ENCODE assay signal across 8 cellular contexts in the genomic region with DNA sequence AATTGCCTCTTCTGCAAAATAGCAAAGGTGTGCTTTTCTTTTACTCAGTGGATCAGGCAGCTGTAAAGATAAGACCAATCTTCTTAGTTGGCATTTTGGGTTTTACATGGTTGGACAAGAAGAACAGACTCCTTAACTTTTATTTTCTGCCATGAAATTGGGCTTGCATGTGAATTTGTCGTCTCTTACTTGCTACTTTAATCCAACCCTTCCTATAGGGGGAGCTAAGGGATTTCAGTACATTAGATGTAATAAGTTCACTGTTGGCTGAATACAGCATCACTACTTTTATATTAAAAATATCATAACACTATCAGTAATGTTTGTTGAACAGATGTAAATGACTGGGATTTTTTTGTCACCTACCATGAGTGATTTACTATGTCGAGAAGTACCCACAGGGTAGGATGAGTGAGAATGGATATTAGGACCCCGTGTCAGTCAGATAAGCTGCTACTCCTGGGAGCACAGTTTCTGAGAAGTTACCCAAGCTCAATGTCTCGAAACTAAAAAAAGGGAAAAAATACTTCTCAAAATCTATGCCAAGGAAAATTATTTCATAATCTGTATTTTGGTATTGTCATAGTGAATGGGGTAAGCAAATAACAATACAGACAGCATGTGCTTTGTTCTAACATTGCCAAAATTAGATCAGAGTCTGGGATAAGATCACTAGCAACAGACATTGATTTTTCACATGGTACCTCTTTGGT.
DNase-seq lines count a peak whose midpoint lies in the region; ATAC-seq, FAIRE-seq and TF ChIP-seq lines count a peak whose summit lies in the region.

No MANE protein-coding gene starts in this region.

- CTCF ChIA-PET in WTC11 (lab: Charles Lee), result interaction anchor here (0.6 to 1.7 kb wide), 12 partner anchors 10 to 607 kb away, joined by 3 to 8 read pairs (median 4); a partner anchor contains a TSS

- H3K9me3 Mint-ChIP-seq in WTC11 (peaks cover 6% of the 10 kb centered on the region), immature natural killer cell (no peaks in the 10 kb centered on the region), glutamatergic neuron (ENCODE audit: unreplicated experiment) (no peaks in the 10 kb centered on the region)

- H3K27ac Mint-ChIP-seq in WTC11, result no peak overlapping the region
- H3K27ac Mint-ChIP-seq in immature natural killer cell, result no peak overlapping the region
- H3K27ac Mint-ChIP-seq in glutamatergic neuron (ENCODE audit: unreplicated experiment), result no peak overlapping the region

- POLR2A ChIA-PET in WTC11 (lab: Charles Lee), result no interaction called here

- DNase-seq in AML-193 (lab: John Stamatoyannopoulos, UW), result peak; percentile 46 to 48
- no peak for DNase-seq in H54 (ENCODE audit: insufficient read length, low spot score)
- DNase-seq in WTC11 (ENCODE audit: low spot score), result no peak
- peak in 2 of 3 donors; percentile 26 to 27 for DNase-seq in immature natural killer cell
- no peak for DNase-seq in activated CD4-positive, alpha-beta T cell treated with anti-CD3 and anti-CD28 coated beads for 48 hours
- no peak for DNase-seq in amygdala (lab: John Stamatoyannopoulos, UW)
- DNase-seq in nucleus accumbens (lab: John Stamatoyannopoulos, UW), result no peak
- DNase-seq in glutamatergic neuron, result no peak

- peak; percentile 50 for ATAC-seq in WTC11

- H3K36me3 Mint-ChIP-seq in WTC11, result no peaks in the 10 kb centered on the region
- H3K36me3 Mint-ChIP-seq in immature natural killer cell, result no peaks in the 10 kb centered on the region
- no peaks in the 10 kb centered on the region for H3K36me3 Mint-ChIP-seq in glutamatergic neuron (ENCODE audit: unreplicated experiment)

- H3K27me3 Mint-ChIP-seq in WTC11 (ENCODE audit: low read depth) (no peaks in the 10 kb centered on the region), immature natural killer cell (ENCODE audit: low read depth in 3 of 3) (peaks cover 0 to 3% (median 0%) of the 10 kb centered on the region in 3 donors), glutamatergic neuron (ENCODE audit: unreplicated experiment) (no peaks in the 10 kb centered on the region)

- TF ChIP-seq CTCF in WTC11 (IDR thresholded peaks at IDR 0.05) (no peak), glutamatergic neuron (IDR thresholded peaks at IDR 0.05; ENCODE audit: partially characterized antibody, unreplicated experiment) (no peak)

- no peak for TF ChIP-seq POLR2A in H54 (IDR thresholded peaks at IDR 0.05; ENCODE audit: low read depth, low read length)

- H3K4me3 Mint-ChIP-seq in WTC11, result no peak overlapping the region
- H3K4me3 Mint-ChIP-seq in immature natural killer cell, result no peak overlapping the region
- no peak overlapping the region for H3K4me3 Mint-ChIP-seq in glutamatergic neuron (ENCODE audit: unreplicated experiment)

- peak; percentile 27 for FAIRE-seq in H54 (lab: Jason Lieb, UNC)

- H3K4me1 Mint-ChIP-seq in WTC11 (no peaks in the 10 kb centered on the region), immature natural killer cell (peaks cover 13 to 33% of the 10 kb centered on the region in 2 donors), glutamatergic neuron (ENCODE audit: low read depth, unreplicated experiment) (no peaks in the 10 kb centered on the region)

TF ChIP-seq in WTC11, 78 proteins besides CTCF, POLR2A, EP300 and RAD21:
- TF ChIP-seq, protein P1, sequence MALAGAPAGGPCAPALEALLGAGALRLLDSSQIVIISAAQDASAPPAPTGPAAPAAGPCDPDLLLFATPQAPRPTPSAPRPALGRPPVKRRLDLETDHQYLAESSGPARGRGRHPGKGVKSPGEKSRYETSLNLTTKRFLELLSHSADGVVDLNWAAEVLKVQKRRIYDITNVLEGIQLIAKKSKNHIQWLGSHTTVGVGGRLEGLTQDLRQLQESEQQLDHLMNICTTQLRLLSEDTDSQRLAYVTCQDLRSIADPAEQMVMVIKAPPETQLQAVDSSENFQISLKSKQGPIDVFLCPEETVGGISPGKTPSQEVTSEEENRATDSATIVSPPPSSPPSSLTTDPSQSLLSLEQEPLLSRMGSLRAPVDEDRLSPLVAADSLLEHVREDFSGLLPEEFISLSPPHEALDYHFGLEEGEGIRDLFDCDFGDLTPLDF (CRISPR knock-in tag; IDR thresholded peaks at IDR 0.05), result no peak
- TF ChIP-seq, protein P2, sequence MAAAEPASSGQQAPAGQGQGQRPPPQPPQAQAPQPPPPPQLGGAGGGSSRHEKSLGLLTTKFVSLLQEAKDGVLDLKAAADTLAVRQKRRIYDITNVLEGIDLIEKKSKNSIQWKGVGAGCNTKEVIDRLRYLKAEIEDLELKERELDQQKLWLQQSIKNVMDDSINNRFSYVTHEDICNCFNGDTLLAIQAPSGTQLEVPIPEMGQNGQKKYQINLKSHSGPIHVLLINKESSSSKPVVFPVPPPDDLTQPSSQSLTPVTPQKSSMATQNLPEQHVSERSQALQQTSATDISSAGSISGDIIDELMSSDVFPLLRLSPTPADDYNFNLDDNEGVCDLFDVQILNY (CRISPR knock-in tag; IDR thresholded peaks at IDR 0.05), result no peak
- TF ChIP-seq, protein P3, sequence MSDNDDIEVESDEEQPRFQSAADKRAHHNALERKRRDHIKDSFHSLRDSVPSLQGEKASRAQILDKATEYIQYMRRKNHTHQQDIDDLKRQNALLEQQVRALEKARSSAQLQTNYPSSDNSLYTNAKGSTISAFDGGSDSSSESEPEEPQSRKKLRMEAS (CRISPR knock-in tag; IDR thresholded peaks at IDR 0.05), result no peak
- no peak for TF ChIP-seq NFATC4 (CRISPR knock-in tag; IDR thresholded peaks at IDR 0.05)
- TF ChIP-seq ESRRA (CRISPR knock-in tag; IDR thresholded peaks at IDR 0.05; ENCODE audit: borderline replicate concordance), result no peak
- TF ChIP-seq, protein P4, sequence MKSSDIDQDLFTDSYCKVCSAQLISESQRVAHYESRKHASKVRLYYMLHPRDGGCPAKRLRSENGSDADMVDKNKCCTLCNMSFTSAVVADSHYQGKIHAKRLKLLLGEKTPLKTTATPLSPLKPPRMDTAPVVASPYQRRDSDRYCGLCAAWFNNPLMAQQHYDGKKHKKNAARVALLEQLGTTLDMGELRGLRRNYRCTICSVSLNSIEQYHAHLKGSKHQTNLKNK (CRISPR knock-in tag; IDR thresholded peaks at IDR 0.05), result no peak
- no peak for TF ChIP-seq MYBL2 (CRISPR knock-in tag; IDR thresholded peaks at IDR 0.05)
- TF ChIP-seq, protein P5, sequence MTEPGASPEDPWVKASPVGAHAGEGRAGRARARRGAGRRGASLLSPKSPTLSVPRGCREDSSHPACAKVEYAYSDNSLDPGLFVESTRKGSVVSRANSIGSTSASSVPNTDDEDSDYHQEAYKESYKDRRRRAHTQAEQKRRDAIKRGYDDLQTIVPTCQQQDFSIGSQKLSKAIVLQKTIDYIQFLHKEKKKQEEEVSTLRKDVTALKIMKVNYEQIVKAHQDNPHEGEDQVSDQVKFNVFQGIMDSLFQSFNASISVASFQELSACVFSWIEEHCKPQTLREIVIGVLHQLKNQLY (CRISPR knock-in tag; IDR thresholded peaks at IDR 0.05), result no peak
- TF ChIP-seq FOXJ3 (CRISPR knock-in tag; IDR thresholded peaks at IDR 0.05; ENCODE audit: borderline replicate concordance), result no peak
- TF ChIP-seq, protein P6, sequence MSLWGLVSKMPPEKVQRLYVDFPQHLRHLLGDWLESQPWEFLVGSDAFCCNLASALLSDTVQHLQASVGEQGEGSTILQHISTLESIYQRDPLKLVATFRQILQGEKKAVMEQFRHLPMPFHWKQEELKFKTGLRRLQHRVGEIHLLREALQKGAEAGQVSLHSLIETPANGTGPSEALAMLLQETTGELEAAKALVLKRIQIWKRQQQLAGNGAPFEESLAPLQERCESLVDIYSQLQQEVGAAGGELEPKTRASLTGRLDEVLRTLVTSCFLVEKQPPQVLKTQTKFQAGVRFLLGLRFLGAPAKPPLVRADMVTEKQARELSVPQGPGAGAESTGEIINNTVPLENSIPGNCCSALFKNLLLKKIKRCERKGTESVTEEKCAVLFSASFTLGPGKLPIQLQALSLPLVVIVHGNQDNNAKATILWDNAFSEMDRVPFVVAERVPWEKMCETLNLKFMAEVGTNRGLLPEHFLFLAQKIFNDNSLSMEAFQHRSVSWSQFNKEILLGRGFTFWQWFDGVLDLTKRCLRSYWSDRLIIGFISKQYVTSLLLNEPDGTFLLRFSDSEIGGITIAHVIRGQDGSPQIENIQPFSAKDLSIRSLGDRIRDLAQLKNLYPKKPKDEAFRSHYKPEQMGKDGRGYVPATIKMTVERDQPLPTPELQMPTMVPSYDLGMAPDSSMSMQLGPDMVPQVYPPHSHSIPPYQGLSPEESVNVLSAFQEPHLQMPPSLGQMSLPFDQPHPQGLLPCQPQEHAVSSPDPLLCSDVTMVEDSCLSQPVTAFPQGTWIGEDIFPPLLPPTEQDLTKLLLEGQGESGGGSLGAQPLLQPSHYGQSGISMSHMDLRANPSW (CRISPR knock-in tag; conservative IDR thresholded peaks at IDR 0.05; ENCODE audit: low read depth), result no peak
- no peak for TF ChIP-seq ELF4 (CRISPR knock-in tag; IDR thresholded peaks at IDR 0.05; ENCODE audit: low read depth)
- no peak for TF ChIP-seq ZNF121 (CRISPR knock-in tag; IDR thresholded peaks at IDR 0.05)

Comparison
In these comparisons a context has a peak if more than half of its experiments do, and no peak if none do; other contexts are left out.
1. DNase-seq: peak in AML-193 (2 of 2) and immature natural killer cell (2 of 3); none in H54 (single experiment), WTC11 (single experiment), activated CD4-positive, alpha-beta T cell treated with anti-CD3 and anti-CD28 coated beads for 48 hours (single experiment), amygdala (0 of 56), nucleus accumbens (0 of 56) and glutamatergic neuron (single experiment).